In the genomic region with DNA sequence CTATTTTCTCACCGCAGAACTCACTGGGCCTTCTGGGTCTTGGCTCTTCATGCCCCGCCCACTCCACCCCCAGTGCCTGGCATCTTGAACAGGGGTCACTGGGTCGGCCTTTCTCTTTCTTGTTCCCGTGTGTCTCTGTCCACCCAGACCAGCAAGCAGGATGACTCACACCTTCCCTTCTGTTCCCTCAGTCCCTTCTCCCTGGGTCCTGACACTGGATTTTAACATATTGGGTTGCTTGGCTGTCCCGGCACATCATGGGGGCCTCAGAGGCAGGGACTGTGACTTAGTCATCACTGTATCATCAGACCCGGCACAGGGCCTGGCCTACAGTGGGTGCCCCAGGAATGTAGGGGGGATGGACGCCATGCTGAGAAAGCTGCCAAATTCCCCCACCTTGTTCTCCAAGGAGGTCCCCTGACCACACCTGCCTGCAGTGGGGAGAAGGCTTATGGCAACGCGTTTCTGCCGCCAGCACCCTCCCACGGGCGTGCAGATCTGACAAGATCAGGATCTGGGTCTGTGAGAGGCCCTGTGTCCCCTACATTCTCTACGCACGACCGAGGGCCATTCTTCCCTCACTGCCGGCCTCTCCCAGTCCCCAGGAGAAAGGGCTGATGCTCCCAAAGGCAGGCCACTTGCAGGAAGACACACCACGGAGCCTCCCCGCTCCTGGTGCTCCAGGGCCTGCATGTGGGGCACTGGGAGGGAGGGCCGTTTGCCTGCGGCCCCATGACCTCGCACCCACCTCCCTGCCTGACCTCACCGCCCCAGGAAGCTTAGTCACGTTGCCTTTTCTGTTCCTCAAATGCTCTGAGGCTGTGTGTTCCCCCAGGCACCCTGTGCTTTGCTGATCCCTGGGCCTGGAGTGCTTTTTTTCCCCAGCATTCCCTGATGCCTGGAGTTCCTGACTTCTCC, we compare ENCODE assay signal across 10 cellular contexts.
DNase-seq lines count a peak whose midpoint lies in the region; FAIRE-seq and TF ChIP-seq lines count a peak whose summit lies in the region.
"Had no signal": no experiment of that assay in that cellular context is flagged by ENCODE, and none has a peak within 500 bp of the region (broad histone marks: within the 10 kb centered on the region; RNA-seq: fewer than 3 reads in every experiment).

No MANE protein-coding gene starts in this region.

- no peaks in the 10 kb centered on the region for H3K79me2 ChIP-seq in astrocyte (ENCODE audit: insufficient read depth, low read length)

- H2AFZ ChIP-seq in astrocyte (ENCODE audit: low read depth, low read length), result peak overlapping the region; percentile 37

- peaks cover 5% of the 10 kb centered on the region for H3K27me3 Mint-ChIP-seq in astrocyte (ENCODE audit: low read depth, unreplicated experiment)
- no peaks in the 10 kb centered on the region for H3K27me3 Mint-ChIP-seq in activated T-cell treated with anti-CD3 and anti-CD28 coated beads, Interleukin-2, amount 50 U/mL, for 24 hours

- H3K4me1 ChIP-seq in astrocyte (ENCODE audit: insufficient read depth, low read length), result peaks cover 20% of the 10 kb centered on the region

- H3K9me3 Mint-ChIP-seq in astrocyte (ENCODE audit: unreplicated experiment), result no peaks in the 10 kb centered on the region
- no peaks in the 10 kb centered on the region for H3K9me3 Mint-ChIP-seq in activated T-cell treated with anti-CD3 and anti-CD28 coated beads, Interleukin-2, amount 50 U/mL, for 24 hours

- H3K27me3 ChIP-seq in astrocyte (ENCODE audit: insufficient read depth, low read length), result no peaks in the 10 kb centered on the region

- peak; percentile 86 for DNase-seq in ACHN
- peak; percentile 83 for DNase-seq in HTR-8/SVneo (ENCODE audit: insufficient read length, low spot score)
- peak; percentile 70 for DNase-seq in astrocyte (ENCODE audit: low read depth)
- DNase-seq in iPS-NIHi11 (ENCODE audit: low spot score), result peak; percentile 57
- DNase-seq in activated T-cell treated with anti-CD3 and anti-CD28 coated beads, Interleukin-2, amount 50 U/mL, for 24 hours, result no peak
- no peak for DNase-seq in D721Med (ENCODE audit: insufficient read length, low spot score)
- DNase-seq in activated naive CD4-positive, alpha-beta T cell treated with Interleukin-2 at 50 U/mL for 16 hours, result no peak
- no peak for DNase-seq in stimulated activated naive CD4-positive, alpha-beta T cell (lab: John Stamatoyannopoulos, UW)
- DNase-seq: NCI-H2227 treated with DMSO at 0.1 percent for 48 hours; stimulated activated CD4-positive, alpha-beta T cell treated with anti-CD3 and anti-CD28 coated beads, Interleukin-1b, Interleukin-23, amount 100 ng/mL, for 48 hours had no signal

- no peaks in the 10 kb centered on the region for H3K36me3 ChIP-seq in astrocyte (ENCODE audit: insufficient read depth, low read length)

- peak overlapping the region; percentile 62 for H3K4me2 ChIP-seq in astrocyte (ENCODE audit: low read length)

- H3K27ac ChIP-seq in astrocyte (ENCODE audit: low read depth, low read length), result peak overlapping the region; percentile 76

- H3K4me3 Mint-ChIP-seq in astrocyte (ENCODE audit: unreplicated experiment), result peak overlapping the region; percentile 68
- H3K4me3 Mint-ChIP-seq in activated T-cell treated with anti-CD3 and anti-CD28 coated beads, Interleukin-2, amount 50 U/mL, for 24 hours, result no peak overlapping the region

- peaks cover 2% of the 10 kb centered on the region for H3K36me3 Mint-ChIP-seq in astrocyte (ENCODE audit: low read depth, unreplicated experiment)
- no peaks in the 10 kb centered on the region for H3K36me3 Mint-ChIP-seq in activated T-cell treated with anti-CD3 and anti-CD28 coated beads, Interleukin-2, amount 50 U/mL, for 24 hours (ENCODE audit: low read depth)

- no peaks in the 10 kb centered on the region for H4K20me1 ChIP-seq in astrocyte (ENCODE audit: insufficient read depth, low read length)

- in situ Hi-C loops in ACHN (cut with HindIII; ENCODE audit: low pct_ligation_motif_present, low pct_unique_long_range_greater_than_20kb, low sequenced_read_pairs), result no loop called here

- no peak overlapping the region for H3K4me3 ChIP-seq in astrocyte (ENCODE audit: insufficient read depth, low read depth, low read length)

- FAIRE-seq in HTR-8/SVneo (lab: Jason Lieb, UNC), result peak; percentile 81
- peak; percentile 32 for FAIRE-seq in astrocyte (lab: Jason Lieb, UNC)
- no peak for FAIRE-seq in D721Med (lab: Jason Lieb, UNC)

- TF ChIP-seq CTCF in astrocyte (IDR thresholded peaks at IDR 0.05; ENCODE audit: insufficient read depth, low read depth, low read length) (no peak), D721Med (IDR thresholded peaks at IDR 0.05; ENCODE audit: insufficient read depth, missing control alignments) (no peak)

- peak overlapping the region; percentile 93 for H3K27ac Mint-ChIP-seq in astrocyte (ENCODE audit: unreplicated experiment)
- H3K27ac Mint-ChIP-seq in activated T-cell treated with anti-CD3 and anti-CD28 coated beads, Interleukin-2, amount 50 U/mL, for 24 hours, result no peak overlapping the region

- H3K9ac ChIP-seq in astrocyte (ENCODE audit: low read length), result peak overlapping the region; percentile 54

- no peaks in the 10 kb centered on the region for H3K9me3 ChIP-seq in astrocyte (ENCODE audit: insufficient read depth, low read depth, low read length)

- peaks cover 16% of the 10 kb centered on the region for H3K4me1 Mint-ChIP-seq in astrocyte (ENCODE audit: low read depth, unreplicated experiment)
- H3K4me1 Mint-ChIP-seq in activated T-cell treated with anti-CD3 and anti-CD28 coated beads, Interleukin-2, amount 50 U/mL, for 24 hours (ENCODE audit: low read depth), result no peaks in the 10 kb centered on the region

Comparison
In these comparisons a context has a peak if more than half of its experiments do, and no peak if none do; other contexts are left out.
1. DNase-seq: peak in ACHN (single experiment), HTR-8/SVneo (single experiment), astrocyte (single experiment) and iPS-NIHi11 (single experiment); none in activated T-cell treated with anti-CD3 and anti-CD28 coated beads, Interleukin-2, amount 50 U/mL, for 24 hours (single experiment), D721Med (single experiment), activated naive CD4-positive, alpha-beta T cell treated with Interleukin-2 at 50 U/mL for 16 hours (single experiment) and stimulated activated naive CD4-positive, alpha-beta T cell (0 of 6).